In genomic region chr7:128343554-128344430, GRCh38 we compare ENCODE assay signal across 8 cellular contexts. TPM values are rescaled to one million over a fixed set of nuclear protein-coding genes. Genes with fewer than 3 reads are reported as not detected.
DNase-seq lines count a peak whose midpoint lies in the region; ATAC-seq, FAIRE-seq and TF ChIP-seq lines count a peak whose summit lies in the region.

RBM28 (minus strand) TSS chr7:128343908; CDS start chr7:128343793, 115 bp downstream.

- peak in 1 of 12 donors; percentile 7 for TF ChIP-seq CTCF in heart left ventricle (IDR thresholded peaks at IDR 0.05)
- TF ChIP-seq CTCF in type B pancreatic cell (conservative IDR thresholded peaks at IDR 0.05), result no peak

- no peaks in the 10 kb centered on the region for H3K9me3 ChIP-seq in heart left ventricle

- H3K4me3 ChIP-seq in heart left ventricle, result peak within 1 kb of the TSS; percentile 62 to 92 (median 78)

- POLR2A ChIA-PET in T-cell (lab: Charles Lee), result interaction anchor here (0.5 to 0.7 kb wide), 5 partner anchors 15 to 1850 kb away, joined by 3 to 7 read pairs (median 3); no protein-coding TSS in a partner anchor

- intact Hi-C loops in heart left ventricle (cut with DNase I) (no loop called here), posterior cingulate gyrus (cut with DNase I) (no loop called here)

- ATAC-seq in HG02763 (IDR thresholded peaks at IDR 0.05; ENCODE audit: unreplicated experiment) (peak; percentile 93), T-cell (replicated peaks in 1 of 4) (peak; percentile 94 to 98 (median 96)), heart left ventricle (peak; percentile 88 to 95 (median 93))

- H3K4me3 Mint-ChIP-seq in T-cell (peak within 1 kb of the TSS; percentile 92 to 95 (median 94)), type B pancreatic cell (peak within 1 kb of the TSS; percentile 87)

- peaks cover 0 to 26% (median 9%) of the 10 kb centered on the region in 9 donors for H3K36me3 ChIP-seq in heart left ventricle

- peaks cover 0 to 31% (median 21%) of the 10 kb centered on the region in 12 donors for H3K4me1 ChIP-seq in heart left ventricle

- H3K9me3 Mint-ChIP-seq in T-cell (no peaks in the 10 kb centered on the region), type B pancreatic cell (no peaks in the 10 kb centered on the region)

- FAIRE-seq in GM12892 (lab: Jason Lieb, UNC), result peak; percentile 79

- DNase-seq in GM12892 (ENCODE audit: insufficient read length) (peak; percentile 85), NCI-H1417 (lab: John Stamatoyannopoulos, UW) (peak; percentile 96 to 98 (median 98)), T-cell (peak; percentile 71 to 90 (median 81)), heart left ventricle (peak; percentile 85 to 92 (median 88)), posterior cingulate gyrus (peak; percentile 75 to 97 (median 82)), type B pancreatic cell (ENCODE audit: extremely low spot score, unreplicated experiment) (peak; percentile 91)

- peak; percentile 91 for TF ChIP-seq POLR2A in GM12892 (IDR thresholded peaks at IDR 0.05; ENCODE audit: low read depth, low read length)
- peak in 1 of 2 donors; percentile 64 for TF ChIP-seq POLR2A in heart left ventricle (IDR thresholded peaks at IDR 0.05)

- H3K36me3 Mint-ChIP-seq in T-cell (peaks cover 12% of the 10 kb centered on the region), type B pancreatic cell (peaks cover under 1% of the 10 kb centered on the region)

- H3K4me1 Mint-ChIP-seq in T-cell, result peaks cover 22 to 32% (median 30%) of the 10 kb centered on the region in 3 donors
- peaks cover 34% of the 10 kb centered on the region for H3K4me1 Mint-ChIP-seq in type B pancreatic cell (ENCODE audit: unreplicated experiment)

- H3K27me3 ChIP-seq in heart left ventricle, result no peaks in the 10 kb centered on the region

- WGBS in adipose tissue, 3 donors, result 12 to 14% (median 13%) methylated on average over 49 of the region's 49 CpGs
- WGBS in heart left ventricle, 4 donors, result 13 to 17% (median 13%) methylated on average over 42 to 49 of the region's 49 CpGs

- H3K27ac Mint-ChIP-seq in T-cell (peak within 1 kb of the TSS; percentile 89), type B pancreatic cell (peak within 1 kb of the TSS; percentile 92)

- CTCF ChIA-PET in T-cell (lab: Charles Lee), result interaction anchor here (0.6 to 1.7 kb wide), 9 partner anchors 15 to 636 kb away, joined by 3 to 11 read pairs (median 4); no protein-coding TSS in a partner anchor

- peaks cover 3 to 10% of the 10 kb centered on the region in 2 donors for H3K27me3 Mint-ChIP-seq in T-cell
- peaks cover 3% of the 10 kb centered on the region for H3K27me3 Mint-ChIP-seq in type B pancreatic cell

- H3K27ac ChIP-seq in adipose tissue (ENCODE audit: low read depth, low read length), result peak within 1 kb of the TSS; percentile 46
- peak within 1 kb of the TSS; percentile 19 to 90 (median 78) for H3K27ac ChIP-seq in heart left ventricle

RNA-seq across cellular contexts. Expression of gene RBM28, which starts in this region (rescaled TPM):
- 27.5 TPM for polyA plus RNA-seq in GM12892 (2012; ENCODE audit: missing spikeins)
- total RNA-seq in T-cell (10 to 100 TPM; 27.3 to 54.3 (median 41.9) TPM), heart left ventricle (10 to 100 TPM; 12.0 to 29.0 (median 25.3) TPM), type B pancreatic cell (ENCODE audit: low replicate concordance) (49.0 and 59.7 TPM in 2 replicates)
- polyA plus RNA-seq in adipose tissue (10 to 100 TPM; 11.3 to 33.4 (median 19.2) TPM), heart left ventricle (10 to 100 TPM; 21.7 to 40.2 TPM)

Comparison
In these comparisons a context has a peak if more than half of its experiments do, and no peak if none do; other contexts are left out.
1. Peak in every context shown above with its lines: DNase-seq, ATAC-seq, H3K4me3 ChIP-seq and H3K27ac ChIP-seq.